16 cellular contexts compared by ENCODE assay signal in genomic region chr11:122742350-122742749, GRCh38.
DNase-seq lines count a peak whose midpoint lies in the region; ATAC-seq and TF ChIP-seq lines count a peak whose summit lies in the region.
"Had no signal": no experiment of that assay in that cellular context is flagged by ENCODE, and none has a peak within 500 bp of the region (broad histone marks: within the 10 kb centered on the region; RNA-seq: fewer than 3 reads in every experiment).

No MANE protein-coding gene starts in this region.

- TF ChIP-seq CTCF in dorsolateral prefrontal cortex (IDR thresholded peaks at IDR 0.05 in 54 of 56, conservative IDR thresholded peaks at IDR 0.05 in 2 of 56; ENCODE audit: low read depth in 1 of 56, partially characterized antibody in 56 of 56) (no peak), upper lobe of right lung (IDR thresholded peaks at IDR 0.05) (no peak)

- ATAC-seq in Right ventricle myocardium inferior (no peak), upper lobe of right lung (no peak)
- no peak for ATAC-seq in naive thymus-derived CD4-positive, alpha-beta T cell
- ATAC-seq in activated CD4-positive, alpha-beta T cell treated with anti-CD3 and anti-CD28 coated beads for 36 hours: no peak

- H3K27me3 Mint-ChIP-seq in naive thymus-derived CD4-positive, alpha-beta T cell: peaks cover 0 to 21% (median 0%) of the 10 kb centered on the region in 5 donors
- H3K27me3 Mint-ChIP-seq in activated CD4-positive, alpha-beta T cell treated with anti-CD3 and anti-CD28 coated beads for 36 hours: peaks cover 3% of the 10 kb centered on the region

- peaks cover 45 to 61% of the 10 kb centered on the region in 2 donors for H3K4me1 ChIP-seq in naive thymus-derived CD4-positive, alpha-beta T cell (ENCODE audit: control insufficient read depth in 2 of 2, insufficient read depth in 2 of 2, low read length in 2 of 2)
- peaks cover 34% of the 10 kb centered on the region for H3K4me1 ChIP-seq in upper lobe of right lung
- H3K4me1 ChIP-seq: ascending aorta had no signal

- DNase-seq in cardiac septum (ENCODE audit: low spot score) (peak; percentile 53), Right ventricle myocardium inferior (ENCODE audit: missing footprints) (no peak), dorsolateral prefrontal cortex (no peak), upper lobe of right lung (no peak), NCI-H1105 (lab: John Stamatoyannopoulos, UW) (no peak), epidermal melanocyte (ENCODE audit: insufficient read length, low spot score) (no peak)
- DNase-seq in naive thymus-derived CD4-positive, alpha-beta T cell: no peak
- no peak for DNase-seq in activated CD4-positive, alpha-beta T cell treated with anti-CD3 and anti-CD28 coated beads for 36 hours
- DNase-seq: activated CD4-positive, alpha-beta T cell treated with anti-CD3 and anti-CD28 coated beads, Interleukin-2, amount 50 U/mL, for 48 hours; NCI-H2029 treated with DMSO at 0.1 percent for 48 hours; NCI-H748 treated with DMSO at 0.1 percent for 48 hours; SHP77 treated with DMSO at 0.1 percent for 48 hours; stimulated activated CD4-positive, alpha-beta T cell treated with anti-CD3 and anti-CD28 coated beads, Interleukin-2, amount 100 ng/mL, for 24 hours; T1000 had no signal

- CTCF ChIA-PET in naive thymus-derived CD4-positive, alpha-beta T cell (lab: Charles Lee): interaction anchor here (1.4 kb wide), 1 partner anchor 86 kb away, joined by 6 read pairs; no protein-coding TSS in a partner anchor
- CTCF ChIA-PET in activated CD4-positive, alpha-beta T cell treated with anti-CD3 and anti-CD28 coated beads for 36 hours (lab: Charles Lee): interaction anchor here (0.7 kb wide), 1 partner anchor 38 kb away, joined by 3 read pairs; no protein-coding TSS in a partner anchor

- H3K36me3 ChIP-seq in naive thymus-derived CD4-positive, alpha-beta T cell (ENCODE audit: control insufficient read depth in 2 of 3, insufficient read depth in 3 of 3, low read length in 3 of 3): no peaks in the 10 kb centered on the region
- H3K36me3 ChIP-seq in upper lobe of right lung: no peaks in the 10 kb centered on the region
- H3K36me3 ChIP-seq: ascending aorta had no signal

- no peak overlapping the region for H3K4me3 Mint-ChIP-seq in naive thymus-derived CD4-positive, alpha-beta T cell
- H3K4me3 Mint-ChIP-seq in activated CD4-positive, alpha-beta T cell treated with anti-CD3 and anti-CD28 coated beads for 36 hours: no peak overlapping the region

- peaks cover 0 to 5% (median 0%) of the 10 kb centered on the region in 5 donors for H3K36me3 Mint-ChIP-seq in naive thymus-derived CD4-positive, alpha-beta T cell
- H3K36me3 Mint-ChIP-seq in activated CD4-positive, alpha-beta T cell treated with anti-CD3 and anti-CD28 coated beads for 36 hours (ENCODE audit: low read depth): no peaks in the 10 kb centered on the region

- peak overlapping the region in 41 of 59 donors; percentile 4 to 81 (median 41) for H3K27ac ChIP-seq in dorsolateral prefrontal cortex
- H3K27ac ChIP-seq in naive thymus-derived CD4-positive, alpha-beta T cell (ENCODE audit: low read depth, low read length): peak overlapping the region; percentile 84
- H3K27ac ChIP-seq in upper lobe of right lung: peak overlapping the region; percentile 51

- H3K27ac Mint-ChIP-seq in naive thymus-derived CD4-positive, alpha-beta T cell: peak overlapping the region in 1 of 9 donors; percentile 46
- no peak overlapping the region for H3K27ac Mint-ChIP-seq in activated CD4-positive, alpha-beta T cell treated with anti-CD3 and anti-CD28 coated beads for 36 hours
- H3K27ac Mint-ChIP-seq: activated T-helper 2 cell treated with anti-CD3 and anti-CD28 coated beads, Interferon-gamma antibody, Interleukin-2, Interleukin-4, amounts not matched to agents 10 μg/mL and 5 μg/mL and 100 μg/mL, durations not matched to agents 14 hours and 24 hours and 36 hours had no signal

- intact Hi-C loops in cardiac septum (cut with DNase I): no loop called here
- intact Hi-C loops in Right ventricle myocardium inferior (cut with DNase I): no loop called here
- intact Hi-C loops in dorsolateral prefrontal cortex (cut with DNase I): no loop called here
- intact Hi-C loops in naive thymus-derived CD4-positive, alpha-beta T cell (cut with micrococcal nuclease): loop anchor here (5.0 to 10.0 kb wide), 2 partner anchors 710 to 1448 kb away; partner anchors contain the start of gene SC5D (in 1 of the 2)
- intact Hi-C loops in upper lobe of right lung (cut with DNase I): no loop called here
- intact Hi-C loops in activated CD4-positive, alpha-beta T cell treated with anti-CD3 and anti-CD28 coated beads for 36 hours (cut with DNase I, micrococcal nuclease): loop anchor here in 1 of 2 experiments (5.0 to 10.0 kb wide), 4 partner anchors 640 to 1450 kb away; partner anchors contain the start of gene SC5D

- H3K4me1 Mint-ChIP-seq in naive thymus-derived CD4-positive, alpha-beta T cell: peaks cover 0 to 34% (median 20%) of the 10 kb centered on the region in 7 donors
- H3K4me1 Mint-ChIP-seq in activated CD4-positive, alpha-beta T cell treated with anti-CD3 and anti-CD28 coated beads for 36 hours: peaks cover 14% of the 10 kb centered on the region

- no peaks in the 10 kb centered on the region for H3K9me3 ChIP-seq in naive thymus-derived CD4-positive, alpha-beta T cell (ENCODE audit: control insufficient read depth in 2 of 3, low read length in 3 of 3)
- no peaks in the 10 kb centered on the region for H3K9me3 ChIP-seq in upper lobe of right lung
- H3K9me3 ChIP-seq: ascending aorta had no signal

- POLR2A ChIA-PET in naive thymus-derived CD4-positive, alpha-beta T cell (lab: Charles Lee): interaction anchor here (1.5 to 10.9 kb wide), 6 partner anchors 7 to 86 kb away, joined by 7 to 99 read pairs (median 16); partner anchors contain the start of gene UBASH3B
- POLR2A ChIA-PET in activated CD4-positive, alpha-beta T cell treated with anti-CD3 and anti-CD28 coated beads for 36 hours (lab: Charles Lee): no interaction called here

- H3K9me3 Mint-ChIP-seq in naive thymus-derived CD4-positive, alpha-beta T cell: peaks cover 0 to 4% (median 0%) of the 10 kb centered on the region in 11 donors
- no peaks in the 10 kb centered on the region for H3K9me3 Mint-ChIP-seq in activated CD4-positive, alpha-beta T cell treated with anti-CD3 and anti-CD28 coated beads for 36 hours (ENCODE audit: low read depth)
- H3K9me3 Mint-ChIP-seq: activated T-helper 2 cell treated with anti-CD3 and anti-CD28 coated beads, Interferon-gamma antibody, Interleukin-2, Interleukin-4, amounts not matched to agents 10 μg/mL and 5 μg/mL and 100 μg/mL, durations not matched to agents 14 hours and 24 hours and 36 hours had no signal

- H3K27me3 ChIP-seq in dorsolateral prefrontal cortex (no peaks in the 10 kb centered on the region), upper lobe of right lung (no peaks in the 10 kb centered on the region)
- no peaks in the 10 kb centered on the region for H3K27me3 ChIP-seq in naive thymus-derived CD4-positive, alpha-beta T cell (ENCODE audit: control insufficient read depth in 2 of 2, insufficient read depth in 2 of 2, low read length in 2 of 2)
- H3K27me3 ChIP-seq: ascending aorta had no signal

- no peak overlapping the region for H3K4me3 ChIP-seq in dorsolateral prefrontal cortex
- no peak overlapping the region for H3K4me3 ChIP-seq in naive thymus-derived CD4-positive, alpha-beta T cell (ENCODE audit: low read length)
- H3K4me3 ChIP-seq in upper lobe of right lung: no peak overlapping the region
- H3K4me3 ChIP-seq: ascending aorta had no signal

Comparison
In these comparisons a context has a peak if more than half of its experiments do, and no peak if none do; other contexts are left out.
1. intact Hi-C loops: an anchor here in naive thymus-derived CD4-positive, alpha-beta T cell (5.0 to 10.0 kb wide); none called in cardiac septum, Right ventricle myocardium inferior, dorsolateral prefrontal cortex and upper lobe of right lung.